Comparison of ENCODE assay signal across 1 cellular context in the genomic region with DNA sequence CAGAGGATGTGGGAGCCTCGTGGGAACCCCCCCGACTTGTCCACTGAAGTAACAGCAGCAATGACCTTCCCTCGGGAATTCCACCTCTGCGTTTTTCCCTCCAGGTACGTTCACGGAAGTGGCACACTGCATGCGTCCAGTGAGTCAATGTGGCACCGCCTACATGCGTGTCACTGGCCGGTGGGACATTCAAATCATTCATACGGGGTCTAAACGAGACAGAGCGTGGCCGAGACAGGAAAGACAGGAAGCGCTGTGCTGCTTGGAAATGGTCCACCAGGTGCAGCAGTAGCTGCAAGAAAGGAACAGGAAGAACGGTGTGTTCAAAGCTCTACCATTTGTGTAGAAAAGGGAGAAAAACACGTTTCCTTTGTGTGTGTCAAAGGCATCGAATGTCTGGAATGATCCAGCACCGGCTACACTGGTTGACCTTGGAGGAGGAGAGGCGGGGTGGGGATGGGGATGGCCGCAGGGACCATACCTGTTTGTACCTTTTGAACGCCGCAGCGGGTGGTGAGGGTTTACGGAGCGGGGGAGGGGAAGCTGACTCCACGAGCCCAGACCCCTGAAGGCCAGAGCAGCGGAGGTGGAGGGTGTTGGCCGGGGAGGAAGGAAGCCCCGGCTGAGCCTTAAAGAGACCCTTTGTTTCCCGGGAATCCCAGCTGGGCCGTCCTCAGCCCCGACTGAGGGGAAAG.
TF ChIP-seq lines count a peak whose summit lies in the region.

No MANE protein-coding gene starts in this region.

TF ChIP-seq in HepG2, 621 proteins besides CTCF, POLR2A, EP300 and RAD21 (continued from another document):
- no peak for TF ChIP-seq YEATS4 (CRISPR knock-in tag; IDR thresholded peaks at IDR 0.05; ENCODE audit: borderline replicate concordance)
- TF ChIP-seq ZNF740 (CRISPR knock-in tag; IDR thresholded peaks at IDR 0.05), result 0 out of 2 replicates have a peak, but pooled peaks have one; percentile 27
- TF ChIP-seq ZNF281 (CRISPR knock-in tag; IDR thresholded peaks at IDR 0.05; ENCODE audit: borderline replicate concordance), result peak; percentile 75; the same call in 1 of the 2 replicates
- peak; percentile 35; the same call in 1 of the 2 replicates for TF ChIP-seq ZBTB4 (CRISPR knock-in tag; IDR thresholded peaks at IDR 0.05; ENCODE audit: borderline replicate concordance)
- TF ChIP-seq KAT8 (CRISPR knock-in tag; IDR thresholded peaks at IDR 0.05), result no peak
- no peak for TF ChIP-seq ZBTB25 (CRISPR knock-in tag; IDR thresholded peaks at IDR 0.05)
- no peak for TF ChIP-seq PHF20 (CRISPR knock-in tag; IDR thresholded peaks at IDR 0.05)
- no peak for TF ChIP-seq SATB2 (CRISPR knock-in tag; IDR thresholded peaks at IDR 0.05)
TF ChIP-seq in HepG2: peak in this region for 18.
